Comparison of ENCODE assay signal across 11 cellular contexts in the genomic region with DNA sequence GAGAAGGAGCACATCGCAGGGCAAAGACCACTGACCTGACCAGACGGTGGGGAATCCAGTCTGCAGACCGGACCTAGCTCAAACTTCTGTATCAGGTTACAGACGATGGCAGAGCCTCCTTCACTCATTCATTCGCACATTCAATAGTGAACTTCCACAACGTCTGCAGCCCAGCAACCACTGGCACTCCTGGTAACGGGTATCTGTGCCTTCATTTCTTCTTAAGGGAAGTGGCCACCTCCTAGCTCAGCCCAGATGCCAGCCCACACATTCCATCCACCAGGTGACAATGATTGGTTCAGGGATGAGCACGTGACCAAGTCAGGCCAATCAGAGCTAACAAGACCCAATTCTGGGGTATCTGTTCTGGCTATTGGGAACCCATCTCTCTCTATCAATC. TPM values are rescaled to one million over a fixed set of nuclear protein-coding genes. Genes with fewer than 3 reads are reported as not detected.
A peak's percentile ranks its signal among the peaks of the same experiment; 100 is the strongest.
DNase-seq lines count a peak whose midpoint lies in the region; ATAC-seq, FAIRE-seq and TF ChIP-seq lines count a peak whose summit lies in the region.
"Had no signal": no experiment of that assay in that cellular context is flagged by ENCODE, and none has a peak within 500 bp of the region (broad histone marks: within the 10 kb centered on the region; RNA-seq: fewer than 3 reads in every experiment).

No MANE protein-coding gene starts in this region.

- H4K91ac ChIP-seq in neuronal stem cell (ENCODE audit: low read depth, low read length, poor library complexity): no peak overlapping the region

- H3K4me1 ChIP-seq in neuronal stem cell (ENCODE audit: control insufficient read depth in 2 of 2, insufficient read depth in 1 of 2, low read depth in 1 of 2, low read length in 2 of 2) (peaks cover 0 to 7% of the 10 kb centered on the region in 2 donors), kidney (ENCODE audit: control insufficient read depth in 1 of 2, insufficient read depth in 1 of 2, low read depth in 1 of 2, low read length in 2 of 2) (peaks cover 0 to 7% of the 10 kb centered on the region in 2 donors)

- no peak overlapping the region for H3K23ac ChIP-seq in neuronal stem cell (ENCODE audit: low read depth, low read length, poor library complexity)

- H4K20me1 ChIP-seq in SU-DHL-6 (ENCODE audit: low read depth, low read length): no peaks in the 10 kb centered on the region

- H3K27ac ChIP-seq in SU-DHL-6 (ENCODE audit: low read depth, low read length) (peak overlapping the region; percentile 84; the same call in 1 of the 2 replicates), neuronal stem cell (replicated peaks; ENCODE audit: low read length) (no peak overlapping the region), kidney (ENCODE audit: low read depth in 2 of 2, low read length in 2 of 2) (no peak overlapping the region)
- H3K27ac ChIP-seq: epithelial cell of prostate had no signal

- H3K4me3 ChIP-seq in SU-DHL-6 (ENCODE audit: insufficient read depth, low read length, poor library complexity, severe bottlenecking) (no peak overlapping the region), neuronal stem cell (ENCODE audit: low read length in 2 of 2) (no peak overlapping the region), kidney (ENCODE audit: low read length in 2 of 2) (no peak overlapping the region)

- peaks cover 21% of the 10 kb centered on the region for H3F3A ChIP-seq in SU-DHL-6 (ENCODE audit: insufficient read depth)

- H4K8ac ChIP-seq in neuronal stem cell (ENCODE audit: low read depth, low read length): no peak overlapping the region

- H3K18ac ChIP-seq in neuronal stem cell (ENCODE audit: low read length): no peak overlapping the region

- H3K4ac ChIP-seq in neuronal stem cell (ENCODE audit: low read length): no peak overlapping the region

- H3K27me3 Mint-ChIP-seq in CD14-positive monocyte (ENCODE audit: low read depth in 3 of 3) (peaks cover 0 to 2% (median 0%) of the 10 kb centered on the region in 3 donors), HFFc6 (ENCODE audit: insufficient read depth) (no peaks in the 10 kb centered on the region; the same call in 1 of the 2 replicates)

- no peak overlapping the region for H2BK5ac ChIP-seq in neuronal stem cell (ENCODE audit: low read length)

- no peaks in the 10 kb centered on the region for H3K9me2 ChIP-seq in SU-DHL-6 (replicated peaks; ENCODE audit: insufficient read depth, low read length)

- H2AFZ ChIP-seq in SU-DHL-6 (ENCODE audit: low read depth, low read length, severe bottlenecking) (no peak overlapping the region), neuronal stem cell (ENCODE audit: low read length) (peak overlapping the region; percentile 0)

- H3K36me3 Mint-ChIP-seq in CD14-positive monocyte: no peaks in the 10 kb centered on the region
- H3K36me3 Mint-ChIP-seq in HFFc6 (ENCODE audit: low read depth): peaks cover 14% of the 10 kb centered on the region
- H3K36me3 Mint-ChIP-seq: CD4-positive, alpha-beta memory T cell had no signal

- whole genome bisulfite sequencing in neuronal stem cell (ENCODE audit: extremely low coverage in 2 of 2, insufficient read length in 2 of 2, insufficient replicate concordance in 1 of 2), 2 donors: no CpG with 5 or more reads among the region's 8 CpGs

- intact Hi-C loops in CD14-positive monocyte (cut with micrococcal nuclease) (no loop called here), kidney (cut with DNase I) (no loop called here)

- FAIRE-seq in kidney (lab: Jason Lieb, UNC): no peak

- H2BK120ac ChIP-seq in neuronal stem cell (ENCODE audit: low read depth, low read length): no peak overlapping the region

- H3K79me2 ChIP-seq in SU-DHL-6 (ENCODE audit: insufficient read depth, low read length): no peaks in the 10 kb centered on the region

- H3K9me3 ChIP-seq in SU-DHL-6 (ENCODE audit: insufficient read depth, low read length) (no peaks in the 10 kb centered on the region), neuronal stem cell (replicated peaks in 1 of 2; ENCODE audit: control insufficient read depth in 2 of 2, insufficient read depth in 1 of 2, low read depth in 1 of 2, low read length in 2 of 2) (no peaks in the 10 kb centered on the region), kidney (ENCODE audit: control insufficient read depth in 1 of 2, low read length in 2 of 2) (no peaks in the 10 kb centered on the region)

- no peak overlapping the region for H3K14ac ChIP-seq in neuronal stem cell (ENCODE audit: low read length)

- H3K79me1 ChIP-seq in neuronal stem cell (ENCODE audit: low read depth, low read length): no peaks in the 10 kb centered on the region

- no peaks in the 10 kb centered on the region for H3K27me3 ChIP-seq in SU-DHL-6 (ENCODE audit: low read length)
- H3K27me3 ChIP-seq in neuronal stem cell (ENCODE audit: control insufficient read depth in 3 of 3, insufficient read depth in 3 of 3, low read depth in 1 of 3, low read length in 3 of 3): no peaks in the 10 kb centered on the region

- TF ChIP-seq CTCF in CD14-positive monocyte (IDR thresholded peaks at IDR 0.05): no peak
- peak; percentile 28; the same call in 1 of the 2 replicates for TF ChIP-seq CTCF in HFFc6 (IDR thresholded peaks at IDR 0.05)
- no peak for TF ChIP-seq CTCF in SU-DHL-6 (IDR thresholded peaks at IDR 0.05; ENCODE audit: insufficient read depth, low read length, poor library complexity, severe bottlenecking)
- no peak for TF ChIP-seq CTCF in kidney (IDR thresholded peaks at IDR 0.05; ENCODE audit: borderline replicate concordance, extremely low read depth, insufficient read depth)

- H2BK12ac ChIP-seq in neuronal stem cell (ENCODE audit: low read length): no peak overlapping the region

- H3K4me1 Mint-ChIP-seq in CD14-positive monocyte (peaks cover 38% of the 10 kb centered on the region), HFFc6 (ENCODE audit: low read depth) (peaks cover 44% of the 10 kb centered on the region)
- H3K4me1 Mint-ChIP-seq: neural crest cell had no signal

- no peak overlapping the region for H2AK5ac ChIP-seq in neuronal stem cell (ENCODE audit: low read depth, low read length)

- H3K27ac Mint-ChIP-seq in CD14-positive monocyte: peak overlapping the region; percentile 31 to 71 (median 64)
- H3K27ac Mint-ChIP-seq in HFFc6: no peak overlapping the region; the same call in 1 of the 2 replicates
- H3K27ac Mint-ChIP-seq: CD4-positive, alpha-beta memory T cell had no signal

- ATAC-seq in GM19467 (IDR thresholded peaks at IDR 0.05; ENCODE audit: unreplicated experiment): no peak

- no peak for DNase-seq in CD14-positive monocyte (ENCODE audit: low spot score)
- DNase-seq in HFFc6: no peak
- no peak for DNase-seq in neuronal stem cell (ENCODE audit: low spot score)
- DNase-seq in NCI-H128 (lab: John Stamatoyannopoulos, UW; ENCODE audit: unreplicated experiment): no peak
- DNase-seq in kidney: no peak
- DNase-seq in NCI-H1417 treated with DMSO at 0.1 percent for 48 hours (lab: John Stamatoyannopoulos, UW): no peak
- DNase-seq: CD4-positive, alpha-beta memory T cell had no signal

- H3K36me3 ChIP-seq in SU-DHL-6 (ENCODE audit: low read length) (no peaks in the 10 kb centered on the region), neuronal stem cell (replicated peaks in 1 of 2; ENCODE audit: control insufficient read depth in 2 of 2, insufficient read depth in 2 of 2, low read length in 2 of 2) (no peaks in the 10 kb centered on the region), kidney (ENCODE audit: control insufficient read depth in 1 of 2, insufficient read depth in 2 of 2, low read length in 2 of 2) (no peaks in the 10 kb centered on the region)

- H3K9ac ChIP-seq in SU-DHL-6 (ENCODE audit: low read length): 0 out of 2 replicates have a peak overlapping the region, but pooled peaks have one; percentile 28
- no peak overlapping the region for H3K9ac ChIP-seq in neuronal stem cell (ENCODE audit: low read depth, low read length, poor library complexity)
- no peak overlapping the region for H3K9ac ChIP-seq in kidney (ENCODE audit: low read length in 2 of 2)

- H3K9me3 Mint-ChIP-seq in CD14-positive monocyte: peaks cover 0 to 4% (median 0%) of the 10 kb centered on the region in 7 donors
- H3K9me3 Mint-ChIP-seq in HFFc6: no peaks in the 10 kb centered on the region
- H3K9me3 Mint-ChIP-seq: CD4-positive, alpha-beta memory T cell; neural crest cell had no signal

- no peak overlapping the region for H2BK15ac ChIP-seq in neuronal stem cell (ENCODE audit: low read length)

- H3K4me2 ChIP-seq in SU-DHL-6 (ENCODE audit: low read depth, low read length, poor library complexity, severe bottlenecking) (no peak overlapping the region), neuronal stem cell (ENCODE audit: insufficient read depth, low read length, poor library complexity, severe bottlenecking) (no peak overlapping the region)

- no peak overlapping the region for H3K4me3 Mint-ChIP-seq in CD14-positive monocyte
- H3K4me3 Mint-ChIP-seq in HFFc6: no peak overlapping the region
- H3K4me3 Mint-ChIP-seq: CD4-positive, alpha-beta memory T cell; neural crest cell had no signal

RNA-seq across cellular contexts. Expression of gene ARMC9, which starts 15.9 kb away (rescaled TPM):
- polyA plus RNA-seq in CD14-positive monocyte: under 1 TPM in 1 of 2 donors, not detected in 1; 0.27 TPM
- 10 to 100 TPM; 49.3 to 93.2 (median 55.7) TPM for total RNA-seq in HFFc6 (2021; fragmentation: NEBNext Ultra II Directional; extraction: Animal tissue kit (Norgen Biotek cat#: 25700))
- 24.2 TPM for polyA plus RNA-seq in neuronal stem cell (2013, experiment 1 of 2)
- polyA plus RNA-seq in neuronal stem cell (2013, experiment 2 of 2): 22.8 TPM
- 18.2 TPM for total RNA-seq in kidney
- polyA plus RNA-seq in kidney (ENCODE audit: insufficient read depth, low read depth, low replicate concordance): 7.3 TPM

RNA-seq across cellular contexts. Expression of gene HTR2B, which starts 57.7 kb away (rescaled TPM):
- not detected for polyA plus RNA-seq in CD14-positive monocyte
- under 1 TPM in 5 of 6 experiments, not detected in 1; 0.09 to 0.33 (median 0.26) TPM for total RNA-seq in HFFc6 (2021; fragmentation: NEBNext Ultra II Directional; extraction: Animal tissue kit (Norgen Biotek cat#: 25700))
- polyA plus RNA-seq in neuronal stem cell (2013, experiment 1 of 2): not detected
- polyA plus RNA-seq in neuronal stem cell (2013, experiment 2 of 2): not detected
- 3.0 TPM for total RNA-seq in kidney
- polyA plus RNA-seq in kidney (ENCODE audit: insufficient read depth, low read depth, low replicate concordance): 2.0 TPM
- total RNA-seq: CD4-positive, alpha-beta memory T cell; neural crest cell had no signal
